Comparison of ENCODE assay signal across 13 cellular contexts in the genomic region with DNA sequence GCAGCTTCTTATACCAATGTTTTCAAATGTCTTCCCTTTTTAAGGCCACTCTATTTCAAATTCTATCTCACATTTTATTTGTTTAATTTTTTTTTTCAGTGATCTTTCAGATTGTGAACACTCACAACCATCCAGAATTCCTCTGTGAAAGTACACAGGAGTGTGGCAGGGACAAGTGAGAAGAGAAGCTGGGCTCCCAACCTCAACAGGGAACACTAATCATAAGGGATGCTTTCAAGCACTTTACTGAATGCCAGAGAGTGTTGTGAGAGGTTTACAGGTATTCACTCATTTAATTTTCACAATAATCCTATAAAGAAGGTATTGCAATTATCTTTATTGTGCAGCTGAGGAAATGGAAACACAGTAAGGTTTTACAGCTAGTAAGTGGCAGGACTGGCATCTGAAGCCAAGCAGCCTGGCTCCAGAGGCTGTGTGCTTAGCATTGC.
DNase-seq lines count a peak whose midpoint lies in the region; ATAC-seq, FAIRE-seq and TF ChIP-seq lines count a peak whose summit lies in the region.
"Had no signal": no experiment of that assay in that cellular context is flagged by ENCODE, and none has a peak within 500 bp of the region (broad histone marks: within the 10 kb centered on the region; RNA-seq: fewer than 3 reads in every experiment).

No MANE protein-coding gene starts in this region.

- H3K4me1 ChIP-seq in HepG2 (ENCODE audit: insufficient read depth, low read length) = peaks cover 29% of the 10 kb centered on the region

- CTCF ChIA-PET in HepG2 (lab: Yijun Ruan, JAX; ENCODE audit: low intra/inter-chr PET ratio, low total read pairs) = no interaction called here

- H3K4me3 ChIP-seq in WERI-Rb-1 (ENCODE audit: low read depth, low read length) (no peak overlapping the region), HepG2 (replicated peaks in 1 of 3; ENCODE audit: insufficient read depth in 1 of 3, low read depth in 2 of 3, low read length in 3 of 3) (peak overlapping the region in 2 of 3 experiments; percentile 34 to 45; a peak in 1 of 6 replicates)
- H3K4me3 ChIP-seq: HAP-1 had no signal

- no peak overlapping the region for H2AFZ ChIP-seq in HepG2 (ENCODE audit: low read length)

- intact Hi-C loops in Right ventricle myocardium inferior (cut with DNase I) = no loop called here
- intact Hi-C loops in cardiac septum (cut with DNase I) = no loop called here
- intact Hi-C loops in HepG2 (cut with micrococcal nuclease; ENCODE audit: unreplicated experiment) = no loop called here

- no peak for TF ChIP-seq POLR2A in HepG2 (IDR thresholded peaks at IDR 0.05; ENCODE audit: insufficient read depth in 1 of 2, low read depth in 2 of 2, low read length in 2 of 2)

- no peak for TF ChIP-seq RAD21 in HepG2 (CRISPR knock-in tag; IDR thresholded peaks at IDR 0.05)

- no peaks in the 10 kb centered on the region for H3K9me3 ChIP-seq in WERI-Rb-1 (ENCODE audit: severe bottlenecking)
- H3K9me3 ChIP-seq in HepG2 (ENCODE audit: low read length) = no peaks in the 10 kb centered on the region
- H3K9me3 ChIP-seq: HAP-1 had no signal

- no TSS peak for BruUV-seq in HepG2 (replicated peaks; lab: Mats Ljungman, UMichigan)

- no peak for DNase-seq in Right ventricle myocardium inferior (ENCODE audit: missing footprints)
- DNase-seq in cardiac septum (ENCODE audit: low spot score) = no peak
- no peak for DNase-seq in WERI-Rb-1
- DNase-seq in HepG2 (ENCODE audit: low spot score) = no peak
- DNase-seq in activated effector memory CD4-positive, alpha-beta T cell treated with anti-CD3 and anti-CD28 coated beads, Interleukin-2, amount 50 U/mL, for 16 hours = no peak
- DNase-seq in HuH-7 (ENCODE audit: low spot score) = no peak
- DNase-seq: activated CD4-positive, alpha-beta memory T cell treated with anti-CD3 and anti-CD28 coated beads, Interleukin-2, amount 10 ng/mL, durations not matched to agents 7 days and 5 days; activated naive CD8-positive, alpha-beta T cell treated with anti-CD3 and anti-CD28 coated beads, Interleukin-2, amount 10 ng/mL, durations not matched to agents 7 days and 5 days; stimulated activated CD4-positive, alpha-beta T cell treated with anti-CD3 and anti-CD28 coated beads, Interleukin-15, amount 100 ng/mL, for 24 hours; T-helper 1 cell had no signal

- no peak for TF ChIP-seq CTCF in WERI-Rb-1 (IDR thresholded peaks at IDR 0.05; ENCODE audit: low read depth, low read length)
- TF ChIP-seq CTCF in HepG2 (CRISPR knock-in tag; IDR thresholded peaks at IDR 0.05) = no peak

- no peaks in the 10 kb centered on the region for H3K79me2 ChIP-seq in HepG2 (ENCODE audit: insufficient read depth, low read length)

- in situ Hi-C loops in HepG2 (cut with HindIII; ENCODE audit: extremely low pct_ligation_motif_present, low pct_unique_long_range_greater_than_20kb) = no loop called here

- peak overlapping the region; percentile 63 for H3K4me2 ChIP-seq in HepG2 (ENCODE audit: low read depth, low read length)

- no peaks in the 10 kb centered on the region for H3K27me3 ChIP-seq in WERI-Rb-1 (ENCODE audit: insufficient read depth, low read depth, severe bottlenecking)
- peaks cover 0 to 3% of the 10 kb centered on the region in 2 experiments; a peak in 2 of 5 replicates for H3K27me3 ChIP-seq in HepG2 (ENCODE audit: control insufficient read depth in 1 of 2, insufficient read depth in 2 of 2, low read length in 2 of 2)

- no peak overlapping the region for H3K9ac ChIP-seq in HepG2 (ENCODE audit: insufficient read depth, low read depth, low read length)

- POLR2A ChIA-PET in HepG2 (lab: Yijun Ruan, JAX) = no interaction called here

- H4K20me1 ChIP-seq in HepG2 (ENCODE audit: insufficient read depth, low read length) = no peaks in the 10 kb centered on the region

- TF ChIP-seq EP300 in HepG2 (IDR thresholded peaks at IDR 0.05; ENCODE audit: low read depth in 2 of 2, low read length in 2 of 2) (no peak), HepG2 (CRISPR knock-in tag; IDR thresholded peaks at IDR 0.05; ENCODE audit: borderline replicate concordance) (no peak)

- ATAC-seq in Right ventricle myocardium inferior (peak; percentile 42), HepG2 (peak; percentile 91), GM19467 (IDR thresholded peaks at IDR 0.05; ENCODE audit: unreplicated experiment) (no peak), GM19324 (IDR thresholded peaks at IDR 0.05; ENCODE audit: low FRiP score, unreplicated experiment) (no peak)

- H3K36me3 ChIP-seq in WERI-Rb-1 = peaks cover 6% of the 10 kb centered on the region; the same call in 1 of the 2 replicates
- no peaks in the 10 kb centered on the region for H3K36me3 ChIP-seq in HepG2 (replicated peaks in 1 of 2; ENCODE audit: control insufficient read depth in 1 of 2, insufficient read depth in 2 of 2, low read length in 2 of 2)

- no peak for FAIRE-seq in HepG2 (lab: Jason Lieb, UNC)

- H3K27ac ChIP-seq in WERI-Rb-1 = peak overlapping the region; percentile 74
- no peak overlapping the region for H3K27ac ChIP-seq in HepG2 (ENCODE audit: extremely low read length, insufficient read depth, low read length)

TF ChIP-seq in HepG2, 621 proteins besides CTCF, POLR2A, EP300 and RAD21:
- TF ChIP-seq CEBPB (IDR thresholded peaks at IDR 0.05; ENCODE audit: borderline replicate concordance, low read depth, low read length) (peak; percentile 96), ZNF263 (CRISPR knock-in tag; IDR thresholded peaks at IDR 0.05) (no peak), FOSL2 (CRISPR knock-in tag; IDR thresholded peaks at IDR 0.05) (peak; percentile 34; the same call in 1 of the 2 replicates), ZNF317 (CRISPR knock-in tag; IDR thresholded peaks at IDR 0.05) (0 out of 2 replicates have a peak, but pooled peaks have one; percentile 49), ZNF354B (CRISPR knock-in tag; IDR thresholded peaks at IDR 0.05) (no peak)
- TF ChIP-seq, protein P1, sequence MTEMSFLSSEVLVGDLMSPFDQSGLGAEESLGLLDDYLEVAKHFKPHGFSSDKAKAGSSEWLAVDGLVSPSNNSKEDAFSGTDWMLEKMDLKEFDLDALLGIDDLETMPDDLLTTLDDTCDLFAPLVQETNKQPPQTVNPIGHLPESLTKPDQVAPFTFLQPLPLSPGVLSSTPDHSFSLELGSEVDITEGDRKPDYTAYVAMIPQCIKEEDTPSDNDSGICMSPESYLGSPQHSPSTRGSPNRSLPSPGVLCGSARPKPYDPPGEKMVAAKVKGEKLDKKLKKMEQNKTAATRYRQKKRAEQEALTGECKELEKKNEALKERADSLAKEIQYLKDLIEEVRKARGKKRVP (CRISPR knock-in tag; IDR thresholded peaks at IDR 0.05) = peak in 1 of 2 experiments; percentile 95; a peak in 1 of 4 replicates
TF ChIP-seq in HepG2: peak in this region for 4.

Comparison
In these comparisons a context has a peak if more than half of its experiments do, and no peak if none do; other contexts are left out.
1. ATAC-seq: peak in Right ventricle myocardium inferior (single experiment) and HepG2 (single experiment); none in GM19467 (single experiment) and GM19324 (single experiment).